Comparison of ENCODE assay signal across 10 cellular contexts in genomic region chr7:22482476-22482875, GRCh38.
"Had no signal": no experiment of that assay in that cellular context is flagged by ENCODE, and none has a peak within 500 bp of the region (broad histone marks: within the 10 kb centered on the region; RNA-seq: fewer than 3 reads in every experiment).

No MANE protein-coding gene starts in this region.

- H3K4me3 ChIP-seq: cardiac muscle cell, lung, tibial nerve had no signal

- H3K9me3 Mint-ChIP-seq: activated CD4-positive, alpha-beta T cell treated with anti-CD3 and anti-CD28 coated beads, Interleukin-2, amount 10 ng/mL, durations not matched to agents 24 days and 14 days; natural killer cell; WTC11 had no signal

- DNase-seq: activated CD8-positive, alpha-beta memory T cell treated with anti-CD3 and anti-CD28 coated beads for 24 hours; activated naive CD4-positive, alpha-beta T cell treated with Interleukin-2 at 50 U/mL for 16 hours; hypothalamus; natural killer cell; small intestine had no signal

- H3K4me1 Mint-ChIP-seq: natural killer cell had no signal

- H3K4me3 Mint-ChIP-seq: natural killer cell, WTC11 had no signal

- H3K27ac ChIP-seq: cardiac muscle cell, tibial nerve had no signal

- H3K27me3 ChIP-seq: cardiac muscle cell, tibial nerve had no signal

- H3K36me3 Mint-ChIP-seq: natural killer cell, WTC11 had no signal

- ATAC-seq: natural killer cell, WTC11 had no signal

- H3K27ac Mint-ChIP-seq: activated CD4-positive, alpha-beta T cell treated with anti-CD3 and anti-CD28 coated beads, Interleukin-2, amount 10 ng/mL, durations not matched to agents 24 days and 14 days; natural killer cell; WTC11 had no signal

- H3K9me3 ChIP-seq: tibial nerve had no signal

- H3K36me3 ChIP-seq: cardiac muscle cell had no signal
